Comparison of ENCODE assay signal across 8 cellular contexts in the genomic region with DNA sequence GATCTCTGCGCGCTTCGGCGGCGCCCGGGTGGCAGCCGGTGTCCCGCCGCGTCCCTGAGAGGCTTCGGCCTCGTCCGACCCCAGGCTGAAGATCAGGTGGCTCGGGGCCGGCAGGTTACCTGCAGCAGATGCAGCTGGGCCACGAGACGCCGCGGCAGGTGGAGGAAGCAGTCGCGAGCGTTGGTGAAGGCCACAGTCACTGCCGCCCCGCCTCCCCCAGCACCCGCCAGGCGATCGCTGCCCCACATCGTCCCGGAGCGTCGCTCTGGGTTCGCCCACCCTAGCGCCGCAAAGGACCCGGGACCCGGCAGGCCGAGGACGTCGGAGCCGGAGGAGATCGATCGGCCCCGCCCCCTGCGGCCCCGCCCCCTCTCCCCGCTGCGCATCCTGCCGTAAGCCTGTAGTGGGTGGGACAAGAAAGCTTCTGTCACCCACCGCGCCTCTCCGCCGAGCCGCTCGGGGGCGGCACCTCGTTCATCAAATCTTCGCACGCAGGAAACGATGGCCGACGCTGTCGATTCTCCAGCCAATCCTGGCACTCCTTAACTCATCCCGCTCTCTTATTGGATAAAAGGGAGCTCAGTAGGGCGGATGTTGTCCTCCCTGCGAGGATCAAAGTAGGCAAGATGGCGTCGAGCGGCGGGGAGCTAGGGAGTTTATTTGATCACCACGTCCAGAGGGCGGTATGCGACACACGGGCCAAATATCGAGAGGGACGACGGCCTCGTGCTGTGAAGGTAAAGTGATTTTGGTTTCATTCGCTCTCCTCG. TPM values are rescaled to one million over a fixed set of nuclear protein-coding genes. Genes with fewer than 3 reads are reported as not detected.
DNase-seq lines count a peak whose midpoint lies in the region; ATAC-seq and TF ChIP-seq lines count a peak whose summit lies in the region.

TSS of gene PEX1 (minus strand) at position 333 of the 770 bp plus-strand sequence. CDS start at position 248, 85 bp downstream.
TSS of gene RBM48 (plus strand) at position 608 of the 770 bp plus-strand sequence. CDS start at position 627, 19 bp downstream.

- ATAC-seq in GM21360 (IDR thresholded peaks at IDR 0.05; ENCODE audit: unreplicated experiment): peak; percentile 93

- peak within 1 kb of the TSS; percentile 97 for H3K4me3 Mint-ChIP-seq in Caco-2 (ENCODE audit: unreplicated experiment)

- peaks cover 12% of the 10 kb centered on the region for H3K4me1 ChIP-seq in Caco-2

- TF ChIP-seq CTCF in Caco-2 (IDR thresholded peaks at IDR 0.05; ENCODE audit: insufficient read depth in 1 of 2, low read depth in 1 of 2, low read length in 1 of 2, severe bottlenecking in 1 of 2, unreplicated experiment in 1 of 2): peak in 1 of 2 experiments; percentile 58

- H3K27ac Mint-ChIP-seq in Caco-2 (ENCODE audit: unreplicated experiment): peak within 1 kb of the TSS; percentile 98

- no TSS peak for BruUV-seq in Caco-2 (replicated peaks; lab: Mats Ljungman, UMichigan)

- H3K27me3 ChIP-seq in Caco-2 (replicated peaks; ENCODE audit: control insufficient read depth, insufficient read depth, low read length): no peaks in the 10 kb centered on the region

- POLR2A ChIA-PET in Caco-2 (lab: Charles Lee): interaction anchor here (0.5 to 1.2 kb wide), 25 partner anchors 12 to 588 kb away, joined by 3 to 17 read pairs (median 4); partner anchors contain the start of genes ANKIB1, FAM133B, GATAD1 and KRIT1
- POLR2A ChIA-PET in activated CD8-positive, alpha-beta memory T cell treated with anti-CD3 and anti-CD28 coated beads for 36 hours (lab: Charles Lee): interaction anchor here (0.5 to 1.3 kb wide), 7 partner anchors 13 to 508 kb away, joined by 3 to 7 read pairs (median 4); partner anchors contain the start of genes ANKIB1, CYP51A1, FAM133B and GATAD1

- DNase-seq in Caco-2 (peak; percentile 97 to 99), HT1080 (ENCODE audit: low read depth) (peak; percentile 99), NOMO-1 (lab: John Stamatoyannopoulos, UW; ENCODE audit: unreplicated experiment in 2 of 2) (peak; percentile 100), lung microvascular endothelial cell (ENCODE audit: low read depth in 2 of 2) (peak; percentile 100)
- peak; percentile 94 for DNase-seq in effector CD8-positive, alpha-beta T cell (lab: John Stamatoyannopoulos, UW)
- peak; percentile 86 to 94 (median 92) for DNase-seq in stimulated activated CD4-positive, alpha-beta T cell treated with anti-CD3 and anti-CD28 coated beads, TNF-alpha, amount 100 ng/mL, for 48 hours (ENCODE audit: low read depth in 3 of 3)

- peaks cover 3% of the 10 kb centered on the region for H3K36me3 ChIP-seq in Caco-2 (ENCODE audit: control insufficient read depth, insufficient read depth, low read length)

- H3K4me3 ChIP-seq in Caco-2 (ENCODE audit: low read depth, low read length): peak within 1 kb of the TSS; percentile 97

- CTCF ChIA-PET in Caco-2 (lab: Charles Lee): interaction anchor here (0.5 to 1.4 kb wide), 26 partner anchors 12 to 1323 kb away, joined by 3 to 13 read pairs (median 3); partner anchors contain the start of genes FAM133B and GATAD1
- CTCF ChIA-PET in activated CD8-positive, alpha-beta memory T cell treated with anti-CD3 and anti-CD28 coated beads for 36 hours (lab: Charles Lee): interaction anchor here (1.2 to 1.6 kb wide), 4 partner anchors 70 to 112 kb away, joined by 3 to 5 read pairs (median 4); partner anchors contain the start of gene GATAD1

- H3K4me1 Mint-ChIP-seq in Caco-2 (ENCODE audit: low read depth, unreplicated experiment): peaks cover 6% of the 10 kb centered on the region

- intact Hi-C loops in Caco-2 (cut with micrococcal nuclease; ENCODE audit: unreplicated experiment): loop anchor here (1.0 to 5.0 kb wide), 3 partner anchors 32 to 529 kb away; partner anchors contain the start of gene FAM133B

- no peaks in the 10 kb centered on the region for H3K9me3 ChIP-seq in Caco-2

- H3K27me3 Mint-ChIP-seq in Caco-2 (ENCODE audit: insufficient read depth, unreplicated experiment): no peaks in the 10 kb centered on the region

- H3K36me3 Mint-ChIP-seq in Caco-2 (ENCODE audit: insufficient read depth, unreplicated experiment): peaks cover 29% of the 10 kb centered on the region

- H3K9me3 Mint-ChIP-seq in Caco-2 (ENCODE audit: unreplicated experiment): no peaks in the 10 kb centered on the region

RNA-seq across cellular contexts. Expression of gene PEX1, which starts in this region (rescaled TPM):
- total RNA-seq in Caco-2 (2022): 19.5 and 20.1 TPM in 2 replicates
- 7.2 TPM in 2 replicates for total RNA-seq in HT1080 (2014; rRNA removed; shearing (Covaris generic))
- polyA plus RNA-seq in HT1080 (2015; cell fraction: cytosol; rRNA removed): 7.3 and 14.9 TPM in 2 replicates
- 50.6 and 50.9 TPM in 2 replicates for polyA plus RNA-seq in HT1080 (2015; cell fraction: nucleus; rRNA removed)
- 10 to 100 TPM; 14.5 to 17.4 TPM for total RNA-seq in activated CD8-positive, alpha-beta memory T cell treated with anti-CD3 and anti-CD28 coated beads for 36 hours
- total RNA-seq in lung microvascular endothelial cell: 7.2 and 11.3 TPM in 2 replicates

RNA-seq across cellular contexts. Expression of gene RBM48, which starts in this region (rescaled TPM):
- total RNA-seq in Caco-2 (2022) (14.2 and 14.4 TPM in 2 replicates), lung microvascular endothelial cell (5.9 and 10.9 TPM in 2 replicates)
- 9.1 TPM in 2 replicates for total RNA-seq in HT1080 (2014; rRNA removed; shearing (Covaris generic))
- 13.7 and 13.8 TPM in 2 replicates for polyA plus RNA-seq in HT1080 (2015; cell fraction: cytosol; rRNA removed)
- 19.5 and 24.2 TPM in 2 replicates for polyA plus RNA-seq in HT1080 (2015; cell fraction: nucleus; rRNA removed)
- 10 to 100 TPM; 14.4 to 14.7 TPM for total RNA-seq in activated CD8-positive, alpha-beta memory T cell treated with anti-CD3 and anti-CD28 coated beads for 36 hours

Comparison
In these comparisons a context has a peak if more than half of its experiments do, and no peak if none do; other contexts are left out.
1. Peak in every context shown above with its lines: DNase-seq, ATAC-seq and H3K4me3 ChIP-seq.